In genomic region chr1:229000187-229000586, GRCh38 we compare ENCODE assay signal across 31 cellular contexts.
"Had no signal": no experiment of that assay in that cellular context is flagged by ENCODE, and none has a peak within 500 bp of the region (broad histone marks: within the 10 kb centered on the region; RNA-seq: fewer than 3 reads in every experiment).

No MANE protein-coding gene starts in this region.

- H3K27ac ChIP-seq: esophagus muscularis mucosa, foreskin keratinocyte, gastrocnemius medialis, heart left ventricle, WERI-Rb-1 had no signal

- H3K4me3 ChIP-seq: esophagus muscularis mucosa, gastrocnemius medialis, heart left ventricle had no signal

- H3K9me3 ChIP-seq: esophagus muscularis mucosa, gastrocnemius medialis, heart left ventricle had no signal

- H3K4me3 Mint-ChIP-seq: activated CD4-positive, alpha-beta memory T cell treated with anti-CD3 and anti-CD28 coated beads, Interleukin-2, amount 10 ng/mL, durations not matched to agents 7 days and 5 days; activated CD4-positive, alpha-beta T cell treated with anti-CD3 and anti-CD28 coated beads, Interleukin-2, amount 10 ng/mL, durations not matched to agents 7 days and 5 days; activated naive CD8-positive, alpha-beta T cell; activated T-helper 1 cell treated with anti-CD3 and anti-CD28 coated beads, Interleukin-12 subunit alpha, Interleukin-12 subunit beta, Interleukin-2, Interleukin-4 antibody, amounts not matched to agents 30 ng/mL and 10 ng/mL and 1 ng/mL, durations not matched to agents 14 hours and 24 hours and 36 hours; effector memory CD8-positive, alpha-beta T cell; T-helper 17 cell; T-helper 2 cell treated with Interferon-gamma antibody and Interleukin-4, amounts not matched to agents 5 μg/mL and 100 μg/mL, for 36 hours had no signal

- H3K27me3 Mint-ChIP-seq: activated naive CD8-positive, alpha-beta T cell; T-helper 17 cell had no signal

- DNase-seq: activated CD4-positive, alpha-beta memory T cell treated with anti-CD3 and anti-CD28 coated beads, Interleukin-2, amount 10 ng/mL, durations not matched to agents 7 days and 5 days; activated CD4-positive, alpha-beta T cell treated with anti-CD3 and anti-CD28 coated beads for 1 hour; activated CD4-positive, alpha-beta T cell treated with anti-CD3 and anti-CD28 coated beads for 4 hours; activated CD4-positive, alpha-beta T cell treated with anti-CD3 and anti-CD28 coated beads, Interleukin-2, amount 10 ng/mL, durations not matched to agents 7 days and 5 days; activated CD4-positive, alpha-beta T cell treated with anti-CD3 and anti-CD28 coated beads, Interleukin-2, amount 50 U/mL, for 4 hours; activated gamma-delta T cell; activated naive CD4-positive, alpha-beta T cell treated with anti-CD3 and anti-CD28 coated beads, Interleukin-2, amount 50 U/mL, for 16 hours; activated naive CD4-positive, alpha-beta T cell treated with Interleukin-2 at 50 U/mL for 16 hours; activated T-cell treated with anti-CD3 and anti-CD28 coated beads, Interleukin-2, amount 50 U/mL, for 1 hour; activated T-cell treated with anti-CD3 and anti-CD28 coated beads, Interleukin-2, amount 50 U/mL, for 48 hours; amniotic stem cell; anterior cingulate cortex; caudate nucleus; cortex of kidney; dermis blood vessel endothelial cell; effector CD4-positive, alpha-beta T cell; effector memory CD8-positive, alpha-beta T cell; erythroblast; foreskin keratinocyte; gastrocnemius medialis; glutamatergic neuron; heart left ventricle; T-helper 1 cell; T-helper 17 cell; T1000; WERI-Rb-1 had no signal

- H3K27ac Mint-ChIP-seq: activated CD4-positive, alpha-beta memory T cell treated with anti-CD3 and anti-CD28 coated beads, Interleukin-2, amount 10 ng/mL, durations not matched to agents 7 days and 5 days; activated CD4-positive, alpha-beta T cell treated with anti-CD3 and anti-CD28 coated beads, Interleukin-2, amount 10 ng/mL, durations not matched to agents 7 days and 5 days; activated naive CD8-positive, alpha-beta T cell; activated T-helper 1 cell treated with anti-CD3 and anti-CD28 coated beads, Interleukin-12 subunit alpha, Interleukin-12 subunit beta, Interleukin-2, Interleukin-4 antibody, amounts not matched to agents 30 ng/mL and 10 ng/mL and 1 ng/mL, durations not matched to agents 14 hours and 24 hours and 36 hours; activated T-helper 2 cell treated with anti-CD3 and anti-CD28 coated beads, Interferon-gamma antibody, Interleukin-2, Interleukin-4, amounts not matched to agents 10 μg/mL and 5 μg/mL and 100 μg/mL, durations not matched to agents 14 hours and 24 hours and 36 hours; effector memory CD8-positive, alpha-beta T cell; T-helper 2 cell treated with Interferon-gamma antibody and Interleukin-4, amounts not matched to agents 5 μg/mL and 100 μg/mL, for 36 hours had no signal

- H3K4me1 ChIP-seq: gastrocnemius medialis had no signal

- ATAC-seq: effector memory CD8-positive, alpha-beta T cell; foreskin keratinocyte; gastrocnemius medialis; heart left ventricle; T-helper 17 cell had no signal

- H3K36me3 Mint-ChIP-seq: activated naive CD8-positive, alpha-beta T cell had no signal

- H3K36me3 ChIP-seq: esophagus muscularis mucosa, gastrocnemius medialis, heart left ventricle, WERI-Rb-1 had no signal

- H3K9me3 Mint-ChIP-seq: activated CD4-positive, alpha-beta memory T cell treated with anti-CD3 and anti-CD28 coated beads, Interleukin-2, amount 10 ng/mL, durations not matched to agents 7 days and 5 days; activated CD4-positive, alpha-beta T cell treated with anti-CD3 and anti-CD28 coated beads, Interleukin-2, amount 10 ng/mL, durations not matched to agents 7 days and 5 days; activated T-helper 1 cell treated with anti-CD3 and anti-CD28 coated beads, Interleukin-12 subunit alpha, Interleukin-12 subunit beta, Interleukin-2, Interleukin-4 antibody, amounts not matched to agents 30 ng/mL and 10 ng/mL and 1 ng/mL, durations not matched to agents 14 hours and 24 hours and 36 hours; activated T-helper 2 cell treated with anti-CD3 and anti-CD28 coated beads, Interferon-gamma antibody, Interleukin-2, Interleukin-4, amounts not matched to agents 10 μg/mL and 5 μg/mL and 100 μg/mL, durations not matched to agents 14 hours and 24 hours and 36 hours; effector memory CD8-positive, alpha-beta T cell; T-helper 2 cell treated with Interferon-gamma antibody and Interleukin-4, amounts not matched to agents 5 μg/mL and 100 μg/mL, for 36 hours had no signal
